ENCODE assay signal across 23 cellular contexts in genomic region chr13:44872751-44873150, GRCh38.
A peak's percentile ranks its signal among the peaks of the same experiment; 100 is the strongest.
DNase-seq lines count a peak whose midpoint lies in the region; ATAC-seq, FAIRE-seq and TF ChIP-seq lines count a peak whose summit lies in the region.
"Had no signal": no experiment of that assay in that cellular context is flagged by ENCODE, and none has a peak within 500 bp of the region (broad histone marks: within the 10 kb centered on the region; RNA-seq: fewer than 3 reads in every experiment).

No MANE protein-coding gene starts in this region.

- H3K9ac ChIP-seq in H1 (replicated peaks in 1 of 4; ENCODE audit: extremely low read depth in 1 of 4, low read depth in 3 of 4, low read length in 3 of 4), result no peak overlapping the region
- H3K9ac ChIP-seq in neuronal stem cell (ENCODE audit: low read depth, low read length, poor library complexity), result no peak overlapping the region
- H3K9ac ChIP-seq: BLaER1 treated with 17β-estradiol and CSF1 and Interleukin-3, amounts not matched to agents 10 nM and 100 nM had no signal

- H3K9me3 ChIP-seq in H1 (ENCODE audit: insufficient read depth in 2 of 2, low read depth in 1 of 2, low read length in 1 of 2) (peaks cover 2 to 6% of the 10 kb centered on the region in 2 experiments; a peak in 2 of 4 replicates), neuronal stem cell (replicated peaks in 1 of 2; ENCODE audit: control insufficient read depth in 2 of 2, insufficient read depth in 1 of 2, low read depth in 1 of 2, low read length in 2 of 2) (peaks cover 5 to 8% of the 10 kb centered on the region in 2 donors), stomach (peaks cover 0 to 8% (median 2%) of the 10 kb centered on the region in 4 donors)
- H3K9me3 ChIP-seq: A549, SJCRH30 had no signal

- CTCF ChIA-PET in H1 (lab: Charles Lee; ENCODE audit: partially characterized antibody), result interaction anchor here (0.7 to 2.1 kb wide), 7 partner anchors 8 to 391 kb away, joined by 3 to 4 read pairs (median 3); no protein-coding TSS in a partner anchor

- no peaks in the 10 kb centered on the region for H3K79me2 ChIP-seq in H1 (ENCODE audit: control insufficient read depth in 1 of 2, insufficient read depth in 2 of 2, low read length in 2 of 2)

- peak; percentile 23 for ATAC-seq in left lobe of liver
- no peak for ATAC-seq in HG03095 (IDR thresholded peaks at IDR 0.05; ENCODE audit: unreplicated experiment)
- ATAC-seq: A549 had no signal

- H3K4ac ChIP-seq in H1 (replicated peaks; ENCODE audit: insufficient read length, low read depth, low read length) (no peak overlapping the region), neuronal stem cell (ENCODE audit: low read length) (no peak overlapping the region)

- H3K23me2 ChIP-seq in H1 (ENCODE audit: low read depth, low read length), result no peaks in the 10 kb centered on the region

- H3K4me1 ChIP-seq in H1 (replicated peaks in 1 of 4; ENCODE audit: control insufficient read depth in 3 of 4, insufficient read depth in 4 of 4, low read length in 3 of 4), result no peaks in the 10 kb centered on the region; a peak in 1 of 7 replicates
- H3K4me1 ChIP-seq in neuronal stem cell (ENCODE audit: control insufficient read depth in 2 of 2, insufficient read depth in 1 of 2, low read depth in 1 of 2, low read length in 2 of 2), result no peaks in the 10 kb centered on the region
- H3K4me1 ChIP-seq in stomach, result peaks cover 11 to 42% (median 21%) of the 10 kb centered on the region in 4 donors
- H3K4me1 ChIP-seq: A549 had no signal

- no peaks in the 10 kb centered on the region for H4K20me1 ChIP-seq in H1 (replicated peaks in 1 of 2; ENCODE audit: control insufficient read depth in 1 of 2, insufficient read depth in 2 of 2, low read length in 2 of 2)
- H4K20me1 ChIP-seq: BLaER1 treated with 17β-estradiol and CSF1 and Interleukin-3, amounts not matched to agents 10 nM and 100 nM had no signal

- H3K36me3 ChIP-seq in H1 (ENCODE audit: control insufficient read depth in 2 of 4, insufficient read depth in 4 of 4, low read length in 3 of 4) (no peaks in the 10 kb centered on the region), neuronal stem cell (replicated peaks in 1 of 2; ENCODE audit: control insufficient read depth in 2 of 2, insufficient read depth in 2 of 2, low read length in 2 of 2) (no peaks in the 10 kb centered on the region), stomach (no peaks in the 10 kb centered on the region)
- H3K36me3 ChIP-seq: BLaER1 treated with 17β-estradiol and CSF1 and Interleukin-3, amounts not matched to agents 10 nM and 100 nM; SJCRH30 had no signal

- no peak for TF ChIP-seq CTCF in H1 (IDR thresholded peaks at IDR 0.05; ENCODE audit: control extremely low read depth in 1 of 3, insufficient read depth in 1 of 3, low read depth in 1 of 3, low read length in 3 of 3)
- TF ChIP-seq CTCF in stomach (IDR thresholded peaks at IDR 0.05), result no peak

- H3K18ac ChIP-seq in H1 (ENCODE audit: extremely low read depth, low read length) (no peak overlapping the region), neuronal stem cell (ENCODE audit: low read length) (no peak overlapping the region)

- H2AFZ ChIP-seq in H1 (ENCODE audit: low read length) (0 out of 2 replicates have a peak overlapping the region, but pooled peaks have one; percentile 58), neuronal stem cell (ENCODE audit: low read length) (no peak overlapping the region)
- H2AFZ ChIP-seq: PC-9 had no signal

- H3K23ac ChIP-seq in H1 (ENCODE audit: insufficient read length) (no peak overlapping the region), neuronal stem cell (ENCODE audit: low read depth, low read length, poor library complexity) (no peak overlapping the region)

- TF ChIP-seq POLR2A in H1 (IDR thresholded peaks at IDR 0.05; ENCODE audit: control extremely low read depth in 1 of 2, low read depth in 2 of 2, low read length in 2 of 2), result no peak
- TF ChIP-seq POLR2A in stomach (IDR thresholded peaks at IDR 0.05), result no peak

- H3K14ac ChIP-seq in H1 (ENCODE audit: insufficient read length) (no peak overlapping the region), neuronal stem cell (ENCODE audit: low read length) (no peak overlapping the region)

- FAIRE-seq in H1 (lab: Jason Lieb, UNC), result no peak
- FAIRE-seq: A549, D721Med, H54, HTR-8/SVneo had no signal

- no peak overlapping the region for H2BK120ac ChIP-seq in H1 (replicated peaks; ENCODE audit: low read depth, low read length)
- H2BK120ac ChIP-seq in neuronal stem cell (ENCODE audit: low read depth, low read length), result no peak overlapping the region

- H3K27ac ChIP-seq in H1 (ENCODE audit: low read depth, low read length) (no peak overlapping the region), neuronal stem cell (replicated peaks; ENCODE audit: low read length) (no peak overlapping the region), stomach (peak overlapping the region in 3 of 5 donors; percentile 58 to 84 (median 73))
- H3K27ac ChIP-seq: BLaER1 treated with 17β-estradiol and CSF1 and Interleukin-3, amounts not matched to agents 10 nM and 100 nM; PC-9; SJCRH30 had no signal

- H2BK5ac ChIP-seq in H1 (ENCODE audit: low read depth, low read length) (no peak overlapping the region), neuronal stem cell (ENCODE audit: low read length) (no peak overlapping the region)

- H3K27me3 ChIP-seq in H1 (replicated peaks in 1 of 4; ENCODE audit: control insufficient read depth in 3 of 4, extremely low read depth in 1 of 4, insufficient read depth in 3 of 4, low read length in 3 of 4) (no peaks in the 10 kb centered on the region), neuronal stem cell (ENCODE audit: control insufficient read depth in 3 of 3, insufficient read depth in 3 of 3, low read depth in 1 of 3, low read length in 3 of 3) (peaks cover 0 to 5% (median 3%) of the 10 kb centered on the region in 3 experiments), stomach (no peaks in the 10 kb centered on the region)
- H3K27me3 ChIP-seq: BLaER1 treated with 17β-estradiol and CSF1 and Interleukin-3, amounts not matched to agents 10 nM and 100 nM; SJCRH30 had no signal

- H3K4me2 ChIP-seq in H1 (ENCODE audit: insufficient read depth in 1 of 2, low read depth in 2 of 2, low read length in 2 of 2) (no peak overlapping the region), neuronal stem cell (ENCODE audit: insufficient read depth, low read length, poor library complexity, severe bottlenecking) (no peak overlapping the region)
- H3K4me2 ChIP-seq: A549; BLaER1 treated with 17β-estradiol and CSF1 and Interleukin-3, amounts not matched to agents 10 nM and 100 nM; PC-9 had no signal

- H3K4me3 ChIP-seq in H1 (ENCODE audit: extremely low read depth in 1 of 4, insufficient read depth in 2 of 4, low read depth in 3 of 4, low read length in 4 of 4) (no peak overlapping the region), neuronal stem cell (ENCODE audit: low read length in 2 of 2) (no peak overlapping the region), stomach (no peak overlapping the region)
- H3K4me3 ChIP-seq: A549; BLaER1 treated with 17β-estradiol and CSF1 and Interleukin-3, amounts not matched to agents 10 nM and 100 nM; PC-9; SJCRH30 had no signal

- POLR2A ChIA-PET in H1 (lab: Charles Lee; ENCODE audit: partially characterized antibody), result interaction anchor here (1.1 kb wide), 1 partner anchor 437 kb away, joined by 3 read pairs; no protein-coding TSS in a partner anchor

- H4K5ac ChIP-seq in H1 (ENCODE audit: insufficient read length, low read depth, low read length), result no peak overlapping the region

- H4K8ac ChIP-seq in H1 (ENCODE audit: extremely low read depth, insufficient read depth, low read length) (no peak overlapping the region), neuronal stem cell (ENCODE audit: low read depth, low read length) (no peak overlapping the region)

- DNase-seq in H1 (ENCODE audit: low read depth in 1 of 2, low spot score in 2 of 2) (no peak), left lobe of liver (ENCODE audit: low spot score) (no peak), neuronal stem cell (ENCODE audit: low spot score) (no peak), stomach (no peak), amygdala (lab: John Stamatoyannopoulos, UW) (no peak)
- no peak for DNase-seq in stimulated activated CD4-positive, alpha-beta T cell treated with anti-CD3 and anti-CD28 coated beads, Interleukin-4, amount 100 ng/mL, for 1 hour
- DNase-seq: AML-193; CD4-positive, alpha-beta T cell; KG1; MM.1S; NCI-H1048; NCI-H1417; NCI-H1694; NCI-H2029 treated with DMSO at 0.1 percent for 48 hours; NCI-H526 treated with DMSO at 0.1 percent for 48 hours; PC-9; SJCRH30 had no signal

- H3K79me1 ChIP-seq in H1 (ENCODE audit: low read depth, low read length) (no peaks in the 10 kb centered on the region), neuronal stem cell (ENCODE audit: low read depth, low read length) (no peaks in the 10 kb centered on the region)

- no peak overlapping the region for H4K91ac ChIP-seq in H1 (replicated peaks; ENCODE audit: insufficient read length, low read length)
- H4K91ac ChIP-seq in neuronal stem cell (ENCODE audit: low read depth, low read length, poor library complexity), result no peak overlapping the region

- no peak for TF ChIP-seq RAD21 in H1 (IDR thresholded peaks at IDR 0.05 in 1 of 2, conservative IDR thresholded peaks at IDR 0.05 in 1 of 2; ENCODE audit: low read depth in 2 of 2, low read length in 2 of 2)

- intact Hi-C loops in stomach (cut with DNase I; ENCODE audit: low total_unique reads), result no loop called here

- H2BK20ac ChIP-seq in H1 (ENCODE audit: low read length), result no peak overlapping the region

- H3K56ac ChIP-seq in H1 (replicated peaks; ENCODE audit: insufficient read length, low read depth, low read length), result no peak overlapping the region

- 89% methylated on average over 13 of the region's 13 CpGs; no CpG with 5 or more reads in 1 of the 2 experiments for WGBS in H1 (ENCODE audit: extremely low coverage in 1 of 2, insufficient coverage in 1 of 2, insufficient read length in 1 of 2, insufficient replicate concordance in 2 of 2, low coverage in 1 of 2, low lambda C conversion rate in 2 of 2, missing lambda C conversion rate in 1 of 2), 2 experiments
- WGBS in neuronal stem cell (ENCODE audit: extremely low coverage in 2 of 2, insufficient read length in 2 of 2, insufficient replicate concordance in 1 of 2), 2 donors, result no CpG with 5 or more reads among the region's 13 CpGs
- WGBS in stomach, 5 donors, result 77 to 86% (median 81%) methylated on average over 13 of the region's 13 CpGs

- H2BK12ac ChIP-seq in H1 (ENCODE audit: low read depth, low read length) (no peak overlapping the region), neuronal stem cell (ENCODE audit: low read length) (no peak overlapping the region)

- no peak overlapping the region for H2BK15ac ChIP-seq in H1 (ENCODE audit: low read length)
- peak overlapping the region; percentile 21 for H2BK15ac ChIP-seq in neuronal stem cell (ENCODE audit: low read length)

- H2AK5ac ChIP-seq in H1 (ENCODE audit: low read depth, low read length), result no peak overlapping the region
- peak overlapping the region; percentile 31 for H2AK5ac ChIP-seq in neuronal stem cell (ENCODE audit: low read depth, low read length)

- TF ChIP-seq EP300 in H1 (IDR thresholded peaks at IDR 0.05; ENCODE audit: borderline replicate concordance in 1 of 2, low read depth in 2 of 2, low read length in 2 of 2) (no peak), stomach (IDR thresholded peaks at IDR 0.05) (no peak)

TF ChIP-seq in H1, 55 proteins besides CTCF, POLR2A, EP300 and RAD21 (continues in another document):
- TF ChIP-seq RNF2 (IDR thresholded peaks at IDR 0.05; ENCODE audit: borderline replicate concordance, low read depth, low read length, missing control alignments, poor library complexity, severe bottlenecking) (no peak), GABPA (IDR thresholded peaks at IDR 0.05; ENCODE audit: borderline replicate concordance, insufficient read depth, low read length) (no peak)

Comparison
In these comparisons a context has a peak if more than half of its experiments do, and no peak if none do; other contexts are left out.
1. H3K27ac ChIP-seq: peak in stomach (3 of 5); none in H1 (single experiment) and neuronal stem cell (single experiment).